ENCODE assay signal across 8 cellular contexts in genomic region chr3:12138044-12138443, GRCh38. TPM values are rescaled to one million over a fixed set of nuclear protein-coding genes. Genes with fewer than 3 reads are reported as not detected.
DNase-seq lines count a peak whose midpoint lies in the region; ATAC-seq and TF ChIP-seq lines count a peak whose summit lies in the region.

No MANE protein-coding gene starts in this region.

- no peak overlapping the region for H2AFZ ChIP-seq in parathyroid adenoma

- H3K79me2 ChIP-seq in parathyroid adenoma = peaks cover 17% of the 10 kb centered on the region

- H3K27ac ChIP-seq in endodermal cell (ENCODE audit: low read depth, low read length) (no peak overlapping the region), parathyroid adenoma (no peak overlapping the region)

- H3K9ac ChIP-seq in endodermal cell (ENCODE audit: extremely low read depth, low read length, poor library complexity, severe bottlenecking) = no peak overlapping the region
- no peak overlapping the region for H3K9ac ChIP-seq in parathyroid adenoma

- no peak overlapping the region for H3K27ac Mint-ChIP-seq in activated T-cell treated with anti-CD3 and anti-CD28 coated beads, Interleukin-2, amount 50 U/mL, for 72 hours
- H3K27ac Mint-ChIP-seq in endodermal cell = no peak overlapping the region
- H3K27ac Mint-ChIP-seq in naive thymus-derived CD8-positive, alpha-beta T cell = peak overlapping the region in 1 of 10 donors; percentile 82

- H3K36me3 ChIP-seq in endodermal cell (ENCODE audit: control insufficient read depth, insufficient read depth, low read length) (no peaks in the 10 kb centered on the region), parathyroid adenoma (ENCODE audit: control insufficient read depth, insufficient read depth, low read length) (no peaks in the 10 kb centered on the region)

- H3K27me3 ChIP-seq in endodermal cell (ENCODE audit: control insufficient read depth, insufficient read depth, low read length, poor library complexity, severe bottlenecking) (no peaks in the 10 kb centered on the region), parathyroid adenoma (ENCODE audit: control insufficient read depth, insufficient read depth, low read length) (no peaks in the 10 kb centered on the region)

- H3K4me3 Mint-ChIP-seq in activated T-cell treated with anti-CD3 and anti-CD28 coated beads, Interleukin-2, amount 50 U/mL, for 72 hours = no peak overlapping the region
- no peak overlapping the region for H3K4me3 Mint-ChIP-seq in endodermal cell
- no peak overlapping the region for H3K4me3 Mint-ChIP-seq in naive thymus-derived CD8-positive, alpha-beta T cell

- H3K4me1 Mint-ChIP-seq in activated T-cell treated with anti-CD3 and anti-CD28 coated beads, Interleukin-2, amount 50 U/mL, for 72 hours (ENCODE audit: low read depth) = no peaks in the 10 kb centered on the region
- H3K4me1 Mint-ChIP-seq in endodermal cell = peaks cover 9% of the 10 kb centered on the region
- H3K4me1 Mint-ChIP-seq in naive thymus-derived CD8-positive, alpha-beta T cell = peaks cover 0 to 1% (median 0%) of the 10 kb centered on the region in 4 donors

- POLR2A ChIA-PET in naive thymus-derived CD8-positive, alpha-beta T cell (lab: Charles Lee) = interaction anchor here (1.6 kb wide), 1 partner anchor 346 kb away, joined by 5 read pairs; no protein-coding TSS in a partner anchor

- 44 to 80% methylated on average over 1 of the region's 1 CpG for WGBS in endodermal cell (ENCODE audit: insufficient coverage in 1 of 2, insufficient read length in 1 of 2), 2 experiments

- H3K4me1 ChIP-seq in endodermal cell (ENCODE audit: control insufficient read depth, insufficient read depth, low read length) (no peaks in the 10 kb centered on the region), parathyroid adenoma (peaks cover 6% of the 10 kb centered on the region)

- TF ChIP-seq CTCF in endodermal cell (conservative IDR thresholded peaks at IDR 0.05) (peak; percentile 72), parathyroid adenoma (IDR thresholded peaks at IDR 0.05) (peak; percentile 28)

- H3K9me3 ChIP-seq in endodermal cell (ENCODE audit: control insufficient read depth, low read length) (no peaks in the 10 kb centered on the region), parathyroid adenoma (ENCODE audit: control insufficient read depth, low read length) (no peaks in the 10 kb centered on the region)

- no peaks in the 10 kb centered on the region for H3K36me3 Mint-ChIP-seq in activated T-cell treated with anti-CD3 and anti-CD28 coated beads, Interleukin-2, amount 50 U/mL, for 72 hours (ENCODE audit: insufficient read depth in 2 of 2)
- no peaks in the 10 kb centered on the region for H3K36me3 Mint-ChIP-seq in endodermal cell (ENCODE audit: low read depth)
- no peaks in the 10 kb centered on the region for H3K36me3 Mint-ChIP-seq in naive thymus-derived CD8-positive, alpha-beta T cell

- no peak overlapping the region for H3K4me3 ChIP-seq in endodermal cell (ENCODE audit: low read length)
- H3K4me3 ChIP-seq in parathyroid adenoma (ENCODE audit: low read depth, low read length) = no peak overlapping the region

- no peaks in the 10 kb centered on the region for H3K9me3 Mint-ChIP-seq in activated T-cell treated with anti-CD3 and anti-CD28 coated beads, Interleukin-2, amount 50 U/mL, for 72 hours
- no peaks in the 10 kb centered on the region for H3K9me3 Mint-ChIP-seq in endodermal cell
- no peaks in the 10 kb centered on the region for H3K9me3 Mint-ChIP-seq in naive thymus-derived CD8-positive, alpha-beta T cell

- H3K27me3 Mint-ChIP-seq in activated T-cell treated with anti-CD3 and anti-CD28 coated beads, Interleukin-2, amount 50 U/mL, for 72 hours (ENCODE audit: low read depth) = peaks cover 15% of the 10 kb centered on the region
- no peaks in the 10 kb centered on the region for H3K27me3 Mint-ChIP-seq in endodermal cell (ENCODE audit: insufficient read depth)
- H3K27me3 Mint-ChIP-seq in naive thymus-derived CD8-positive, alpha-beta T cell = peaks cover 1 to 6% (median 4%) of the 10 kb centered on the region in 5 donors

- ATAC-seq in activated T-cell treated with anti-CD3 and anti-CD28 coated beads, Interleukin-2, amount 50 U/mL, for 72 hours (replicated peaks in 1 of 2) = peak; percentile 59 to 68
- ATAC-seq in naive thymus-derived CD8-positive, alpha-beta T cell = no peak
- ATAC-seq in HG03442 (IDR thresholded peaks at IDR 0.05; ENCODE audit: unreplicated experiment) = no peak

- no peak overlapping the region for H3K4me2 ChIP-seq in parathyroid adenoma (ENCODE audit: low read length)

- peak; percentile 28 to 35 for DNase-seq in activated T-cell treated with anti-CD3 and anti-CD28 coated beads, Interleukin-2, amount 50 U/mL, for 72 hours
- no peak for DNase-seq in activated T-cell treated with anti-CD3 and anti-CD28 coated beads, Interleukin-2, amount 50 U/mL, for 1 hour
- peak; percentile 32 to 44 for DNase-seq in NOMO-1 (lab: John Stamatoyannopoulos, UW; ENCODE audit: unreplicated experiment in 2 of 2)
- peak; percentile 62 for DNase-seq in endodermal cell
- no peak for DNase-seq in naive thymus-derived CD8-positive, alpha-beta T cell
- no peak for DNase-seq in NCI-H128 (lab: John Stamatoyannopoulos, UW; ENCODE audit: unreplicated experiment)

RNA-seq across cellular contexts. Expression of gene TIMP4, which starts 20.7 kb away (rescaled TPM):
- total RNA-seq in activated T-cell treated with anti-CD3 and anti-CD28 coated beads, Interleukin-2, amount 50 U/mL, for 72 hours = under 1 TPM; 0.24 to 0.28 TPM
- total RNA-seq in endodermal cell = 1 to 10 TPM in 1 of 2 donors, not detected in 1; 4.4 TPM
- 2.7 TPM for polyA plus RNA-seq in endodermal cell (2013, experiment 1 of 2)
- 2.9 TPM for polyA plus RNA-seq in endodermal cell (2013, experiment 2 of 2)
- not detected for total RNA-seq in naive thymus-derived CD8-positive, alpha-beta T cell
- not detected for polyA plus RNA-seq in naive thymus-derived CD8-positive, alpha-beta T cell

Comparison
In these comparisons a context has a peak if more than half of its experiments do, and no peak if none do; other contexts are left out.
1. DNase-seq: peak in activated T-cell treated with anti-CD3 and anti-CD28 coated beads, Interleukin-2, amount 50 U/mL, for 72 hours (2 of 2), NOMO-1 (2 of 2) and endodermal cell (single experiment); none in activated T-cell treated with anti-CD3 and anti-CD28 coated beads, Interleukin-2, amount 50 U/mL, for 1 hour (single experiment), naive thymus-derived CD8-positive, alpha-beta T cell (0 of 10) and NCI-H128 (single experiment).
2. ATAC-seq: peak in activated T-cell treated with anti-CD3 and anti-CD28 coated beads, Interleukin-2, amount 50 U/mL, for 72 hours (2 of 2); none in naive thymus-derived CD8-positive, alpha-beta T cell (0 of 2) and HG03442 (single experiment).